ENCODE assay signal across 10 cellular contexts in the genomic region with DNA sequence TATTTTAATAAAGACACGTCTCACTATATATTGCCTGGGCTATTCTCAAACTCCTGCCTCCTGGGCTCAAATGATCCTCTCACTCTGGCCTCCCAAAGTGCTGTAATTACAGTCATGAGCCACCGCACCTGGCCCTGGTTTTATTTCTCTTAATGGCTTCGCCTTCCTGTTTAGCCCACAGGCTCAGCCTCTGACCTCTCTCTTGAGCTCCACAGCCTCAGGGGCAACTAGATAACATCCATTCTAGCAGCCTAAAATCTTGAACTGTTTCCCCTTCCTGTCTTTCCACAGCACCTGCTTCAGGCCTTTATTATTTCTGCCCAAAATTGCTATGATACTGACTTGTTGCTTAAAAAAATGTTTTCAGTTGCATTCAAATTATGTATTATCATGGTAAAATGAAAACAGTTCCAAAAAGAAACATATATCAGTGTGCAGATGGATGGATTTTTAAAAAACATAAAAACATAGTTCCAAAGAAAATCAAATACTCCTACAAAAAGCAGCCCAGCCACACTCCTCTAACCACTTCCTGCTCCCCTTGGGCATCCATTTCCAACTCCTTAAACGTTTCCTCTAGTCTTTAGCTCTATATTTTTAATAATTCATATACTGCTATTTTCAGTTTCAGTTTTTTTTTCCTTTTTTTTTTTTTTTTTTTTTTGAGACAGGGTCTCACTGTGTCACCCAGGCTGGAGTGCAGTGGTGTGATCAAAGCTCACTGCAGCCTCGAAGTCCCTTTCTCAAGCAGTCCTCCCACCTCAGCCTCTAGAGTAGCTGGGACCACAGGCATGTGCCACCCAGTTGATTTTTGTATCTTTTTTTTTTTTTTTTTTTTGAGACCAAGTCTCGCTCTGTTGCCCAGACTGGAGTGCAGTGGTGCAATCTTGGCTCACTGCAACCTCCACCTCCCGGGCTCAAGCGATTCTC. TPM values are rescaled to one million over a fixed set of nuclear protein-coding genes. Genes with fewer than 3 reads are reported as not detected.
DNase-seq lines count a peak whose midpoint lies in the region; ATAC-seq and TF ChIP-seq lines count a peak whose summit lies in the region.
"Had no signal": no experiment of that assay in that cellular context is flagged by ENCODE, and none has a peak within 500 bp of the region (broad histone marks: within the 10 kb centered on the region; RNA-seq: fewer than 3 reads in every experiment).

No MANE protein-coding gene starts in this region.

- POLR2A ChIA-PET in activated CD4-positive, alpha-beta T cell treated with anti-CD3 and anti-CD28 coated beads, Interleukin-2, amount 10 ng/mL, durations not matched to agents 7 days and 5 days (lab: Charles Lee), result no interaction called here

- TF ChIP-seq POLR2A in spleen (IDR thresholded peaks at IDR 0.05) (no peak), body of pancreas (IDR thresholded peaks at IDR 0.05) (no peak)

- H3K27me3 ChIP-seq in spleen (replicated peaks in 1 of 7) (no peaks in the 10 kb centered on the region), body of pancreas (no peaks in the 10 kb centered on the region)
- H3K27me3 ChIP-seq: transverse colon had no signal

- H3K9me3 Mint-ChIP-seq in activated CD4-positive, alpha-beta T cell treated with anti-CD3 and anti-CD28 coated beads, Interleukin-2, amount 10 ng/mL, durations not matched to agents 7 days and 5 days, result no peaks in the 10 kb centered on the region
- no peaks in the 10 kb centered on the region for H3K9me3 Mint-ChIP-seq in activated T-helper 17 cell treated with anti-CD3 and anti-CD28 coated beads, Interleukin-2, amount 50 U/mL, for 72 hours

- peak overlapping the region; percentile 87 for H3K27ac Mint-ChIP-seq in activated CD4-positive, alpha-beta T cell treated with anti-CD3 and anti-CD28 coated beads, Interleukin-2, amount 10 ng/mL, durations not matched to agents 7 days and 5 days
- peak overlapping the region; percentile 87 for H3K27ac Mint-ChIP-seq in activated T-helper 17 cell treated with anti-CD3 and anti-CD28 coated beads, Interleukin-2, amount 50 U/mL, for 72 hours

- no peaks in the 10 kb centered on the region for H3K27me3 Mint-ChIP-seq in activated CD4-positive, alpha-beta T cell treated with anti-CD3 and anti-CD28 coated beads, Interleukin-2, amount 10 ng/mL, durations not matched to agents 7 days and 5 days
- H3K27me3 Mint-ChIP-seq in activated T-helper 17 cell treated with anti-CD3 and anti-CD28 coated beads, Interleukin-2, amount 50 U/mL, for 72 hours, result no peaks in the 10 kb centered on the region

- WGBS in spleen, 5 donors, result 50 to 58% (median 53%) methylated on average over 7 to 8 of the region's 8 CpGs
- 74 to 91% methylated on average over 8 of the region's 8 CpGs for WGBS in body of pancreas, 2 donors

- peak overlapping the region; percentile 0 to 81 (median 64) for H3K27ac ChIP-seq in spleen
- no peak overlapping the region for H3K27ac ChIP-seq in body of pancreas

- intact Hi-C loops in spleen (cut with DNase I; ENCODE audit: low total_unique reads), result no loop called here
- intact Hi-C loops in body of pancreas (cut with DNase I), result no loop called here

- H3K9me3 ChIP-seq in spleen (no peaks in the 10 kb centered on the region), body of pancreas (no peaks in the 10 kb centered on the region)
- H3K9me3 ChIP-seq: transverse colon had no signal

- H3K4me3 ChIP-seq in spleen, result no peak overlapping the region
- H3K4me3 ChIP-seq in body of pancreas, result no peak overlapping the region
- H3K4me3 ChIP-seq: transverse colon had no signal

- H3K4me1 ChIP-seq in spleen (peaks cover 17 to 53% (median 42%) of the 10 kb centered on the region in 6 donors), body of pancreas (peaks cover 9% of the 10 kb centered on the region)

- no peak for ATAC-seq in activated T-helper 17 cell treated with anti-CD3 and anti-CD28 coated beads, Interleukin-2, amount 50 U/mL, for 72 hours (replicated peaks)
- ATAC-seq in body of pancreas, result no peak
- ATAC-seq in HG03175 (IDR thresholded peaks at IDR 0.05; ENCODE audit: unreplicated experiment), result no peak

- peak; percentile 23 for DNase-seq in activated CD4-positive, alpha-beta T cell treated with anti-CD3 and anti-CD28 coated beads, Interleukin-2, amount 10 ng/mL, durations not matched to agents 7 days and 5 days
- DNase-seq in activated CD4-positive, alpha-beta T cell treated with anti-CD3 and anti-CD28 coated beads, Interleukin-2, amount 50 U/mL, for 1 hour, result no peak
- DNase-seq in NCI-H2029 (lab: John Stamatoyannopoulos, UW) (peak; percentile 32), spleen (peak; percentile 28), DMS79 treated with DMSO at 0.1 percent for 48 hours (lab: John Stamatoyannopoulos, UW) (no peak), body of pancreas (no peak)
- DNase-seq: cerebellar nuclear complex, transverse colon had no signal

- H3K36me3 Mint-ChIP-seq in activated CD4-positive, alpha-beta T cell treated with anti-CD3 and anti-CD28 coated beads, Interleukin-2, amount 10 ng/mL, durations not matched to agents 7 days and 5 days (ENCODE audit: low read depth), result peaks cover 10% of the 10 kb centered on the region
- H3K36me3 Mint-ChIP-seq in activated T-helper 17 cell treated with anti-CD3 and anti-CD28 coated beads, Interleukin-2, amount 50 U/mL, for 72 hours (ENCODE audit: low read depth), result peaks cover 6% of the 10 kb centered on the region

- H3K4me3 Mint-ChIP-seq in activated CD4-positive, alpha-beta T cell treated with anti-CD3 and anti-CD28 coated beads, Interleukin-2, amount 10 ng/mL, durations not matched to agents 7 days and 5 days, result peak overlapping the region; percentile 10
- peak overlapping the region; percentile 47 for H3K4me3 Mint-ChIP-seq in activated T-helper 17 cell treated with anti-CD3 and anti-CD28 coated beads, Interleukin-2, amount 50 U/mL, for 72 hours

- TF ChIP-seq CTCF in spleen (IDR thresholded peaks at IDR 0.05 in 8 of 11, conservative IDR thresholded peaks at IDR 0.05 in 3 of 11), result no peak
- no peak for TF ChIP-seq CTCF in body of pancreas (IDR thresholded peaks at IDR 0.05)

- peaks cover 41% of the 10 kb centered on the region for H3K4me1 Mint-ChIP-seq in activated CD4-positive, alpha-beta T cell treated with anti-CD3 and anti-CD28 coated beads, Interleukin-2, amount 10 ng/mL, durations not matched to agents 7 days and 5 days
- peaks cover 24% of the 10 kb centered on the region for H3K4me1 Mint-ChIP-seq in activated T-helper 17 cell treated with anti-CD3 and anti-CD28 coated beads, Interleukin-2, amount 50 U/mL, for 72 hours

- peaks cover 0 to 6% (median 0%) of the 10 kb centered on the region in 6 donors for H3K36me3 ChIP-seq in spleen
- H3K36me3 ChIP-seq in body of pancreas (replicated peaks in 1 of 2; ENCODE audit: insufficient read depth in 1 of 2, low read depth in 2 of 2), result no peaks in the 10 kb centered on the region
- H3K36me3 ChIP-seq: transverse colon had no signal

- CTCF ChIA-PET in activated CD4-positive, alpha-beta T cell treated with anti-CD3 and anti-CD28 coated beads, Interleukin-2, amount 10 ng/mL, durations not matched to agents 7 days and 5 days (lab: Charles Lee), result interaction anchor here (0.7 to 1.2 kb wide), 4 partner anchors 7 to 221 kb away, joined by 3 read pairs; no protein-coding TSS in a partner anchor

RNA-seq across cellular contexts. Expression of a gene that starts 5.1 kb away (rescaled TPM):
- total RNA-seq in activated CD4-positive, alpha-beta T cell treated with anti-CD3 and anti-CD28 coated beads, Interleukin-2, amount 10 ng/mL, durations not matched to agents 7 days and 5 days, result 100 to 1,000 TPM in 1 of 2 experiments, 10 to 100 TPM in 1; 96.5 to 103 TPM
- total RNA-seq in activated T-helper 17 cell treated with anti-CD3 and anti-CD28 coated beads, Interleukin-2, amount 50 U/mL, for 72 hours, result 100 to 1,000 TPM in 1 of 2 donors, 10 to 100 TPM in 1; 59.7 to 102 TPM
- total RNA-seq in spleen (10 to 100 TPM; 47.9 to 61.4 (median 56.4) TPM), body of pancreas (10 to 100 TPM; 28.3 to 32.3 TPM)
- polyA plus RNA-seq in spleen, result 10 to 100 TPM in 2 of 3 donors, 1 to 10 TPM in 1; 9.2 to 22.3 (median 10.9) TPM

RNA-seq across cellular contexts. Expression of a gene that starts 30.3 kb away (rescaled TPM):
- total RNA-seq in activated CD4-positive, alpha-beta T cell treated with anti-CD3 and anti-CD28 coated beads, Interleukin-2, amount 10 ng/mL, durations not matched to agents 7 days and 5 days, result 10 to 100 TPM; 69.7 to 93.0 TPM
- 10 to 100 TPM; 52.4 to 76.7 TPM for total RNA-seq in activated T-helper 17 cell treated with anti-CD3 and anti-CD28 coated beads, Interleukin-2, amount 50 U/mL, for 72 hours
- total RNA-seq in spleen (10 to 100 TPM; 43.6 to 79.2 (median 66.5) TPM), body of pancreas (10 to 100 TPM; 44.4 to 90.0 TPM)
- polyA plus RNA-seq in spleen, result 10 to 100 TPM; 40.1 to 64.3 (median 43.2) TPM

RNA-seq across cellular contexts. Expression of a gene that starts 51.2 kb away (rescaled TPM):
- 10 to 100 TPM; 25.3 to 28.2 TPM for total RNA-seq in activated CD4-positive, alpha-beta T cell treated with anti-CD3 and anti-CD28 coated beads, Interleukin-2, amount 10 ng/mL, durations not matched to agents 7 days and 5 days
- total RNA-seq in activated T-helper 17 cell treated with anti-CD3 and anti-CD28 coated beads, Interleukin-2, amount 50 U/mL, for 72 hours, result 10 to 100 TPM; 34.7 to 43.5 TPM
- total RNA-seq in spleen (10 to 100 TPM; 20.5 to 31.2 (median 29.3) TPM), body of pancreas (10 to 100 TPM; 25.9 to 30.7 TPM)
- polyA plus RNA-seq in spleen, result 10 to 100 TPM in 1 of 3 donors, 1 to 10 TPM in 2; 8.1 to 11.2 (median 9.2) TPM

Comparison
In these comparisons a context has a peak if more than half of its experiments do, and no peak if none do; other contexts are left out.
1. DNase-seq: peak in activated CD4-positive, alpha-beta T cell treated with anti-CD3 and anti-CD28 coated beads, Interleukin-2, amount 10 ng/mL, durations not matched to agents 7 days and 5 days (single experiment), NCI-H2029 (single experiment) and spleen (single experiment); none in activated CD4-positive, alpha-beta T cell treated with anti-CD3 and anti-CD28 coated beads, Interleukin-2, amount 50 U/mL, for 1 hour (single experiment), DMS79 treated with DMSO at 0.1 percent for 48 hours (single experiment) and body of pancreas (0 of 4).
2. H3K27ac ChIP-seq: peak in spleen (8 of 8); none in body of pancreas (0 of 4).